ENCODE assay signal across 20 cellular contexts in genomic region chr13:24196593-24197197, GRCh38.
DNase-seq lines count a peak whose midpoint lies in the region; TF ChIP-seq lines count a peak whose summit lies in the region.
"Had no signal": no experiment of that assay in that cellular context is flagged by ENCODE, and none has a peak within 500 bp of the region (broad histone marks: within the 10 kb centered on the region; RNA-seq: fewer than 3 reads in every experiment).

No MANE protein-coding gene starts in this region.

- H3K4me3 Mint-ChIP-seq in nephron, result no peak overlapping the region
- H3K4me3 Mint-ChIP-seq: activated CD4-positive, alpha-beta T cell treated with anti-CD3 and anti-CD28 coated beads, Interleukin-2, amount 10 ng/mL, durations not matched to agents 24 days and 14 days; activated naive CD8-positive, alpha-beta T cell treated with anti-CD3 and anti-CD28 coated beads, Interleukin-2, amount 50 U/mL, for 24 hours; activated T-cell treated with anti-CD3 and anti-CD28 coated beads, Interleukin-2, amount 50 U/mL, for 4 hours; natural killer cell treated with Interleukin-12 subunit alpha and Interleukin-12 subunit beta and Interleukin-15 and Interleukin-18, amount 100 ng/mL, for 72 hours; T-helper 2 cell treated with Interferon-gamma antibody and Interleukin-4, amounts not matched to agents 5 μg/mL and 100 μg/mL, for 36 hours had no signal

- no peaks in the 10 kb centered on the region for H3K27me3 Mint-ChIP-seq in nephron (ENCODE audit: low read depth)
- H3K27me3 Mint-ChIP-seq: activated CD4-positive, alpha-beta T cell treated with anti-CD3 and anti-CD28 coated beads, Interleukin-2, amount 10 ng/mL, durations not matched to agents 24 days and 14 days; activated naive CD8-positive, alpha-beta T cell treated with anti-CD3 and anti-CD28 coated beads, Interleukin-2, amount 50 U/mL, for 24 hours had no signal

- no peaks in the 10 kb centered on the region for H3K4me1 Mint-ChIP-seq in nephron

- TF ChIP-seq CTCF in VCaP (conservative IDR thresholded peaks at IDR 0.05) (no peak), nephron (IDR thresholded peaks at IDR 0.05; ENCODE audit: unreplicated experiment in 3 of 3) (no peak)

- H3K9me3 Mint-ChIP-seq in nephron, result no peaks in the 10 kb centered on the region
- H3K9me3 Mint-ChIP-seq: activated CD4-positive, alpha-beta T cell treated with anti-CD3 and anti-CD28 coated beads, Interleukin-2, amount 10 ng/mL, durations not matched to agents 24 days and 14 days; activated naive CD8-positive, alpha-beta T cell treated with anti-CD3 and anti-CD28 coated beads, Interleukin-2, amount 50 U/mL, for 24 hours; activated T-cell treated with anti-CD3 and anti-CD28 coated beads, Interleukin-2, amount 50 U/mL, for 4 hours; natural killer cell treated with Interleukin-12 subunit alpha and Interleukin-12 subunit beta and Interleukin-15 and Interleukin-18, amount 100 ng/mL, for 72 hours; T-helper 2 cell treated with Interferon-gamma antibody and Interleukin-4, amounts not matched to agents 5 μg/mL and 100 μg/mL, for 36 hours had no signal

- peak overlapping the region; percentile 35 to 73 (median 44) for H3K27ac Mint-ChIP-seq in nephron
- H3K27ac Mint-ChIP-seq: activated CD4-positive, alpha-beta T cell treated with anti-CD3 and anti-CD28 coated beads, Interleukin-2, amount 10 ng/mL, durations not matched to agents 24 days and 14 days; activated naive CD8-positive, alpha-beta T cell treated with anti-CD3 and anti-CD28 coated beads, Interleukin-2, amount 50 U/mL, for 24 hours; natural killer cell treated with Interleukin-12 subunit alpha and Interleukin-12 subunit beta and Interleukin-15 and Interleukin-18, amount 100 ng/mL, for 72 hours; T-helper 2 cell treated with Interferon-gamma antibody and Interleukin-4, amounts not matched to agents 5 μg/mL and 100 μg/mL, for 36 hours had no signal

- H3K36me3 Mint-ChIP-seq in nephron (ENCODE audit: low read depth), result peaks cover 5% of the 10 kb centered on the region
- H3K36me3 Mint-ChIP-seq: natural killer cell treated with Interleukin-12 subunit alpha and Interleukin-12 subunit beta and Interleukin-15 and Interleukin-18, amount 100 ng/mL, for 72 hours had no signal

- peak overlapping the region; percentile 79; the same call in 1 of the 2 replicates for H3K27ac ChIP-seq in VCaP
- H3K27ac ChIP-seq: C4-2B, dorsolateral prefrontal cortex, transverse colon, WERI-Rb-1 had no signal

- peak; percentile 64 for DNase-seq in GF-D8 (lab: John Stamatoyannopoulos, UW)
- peak; percentile 64 for DNase-seq in NAMALWA (ENCODE audit: low spot score)
- DNase-seq in activated CD8-positive, alpha-beta memory T cell treated with anti-CD3 and anti-CD28 coated beads for 24 hours, result no peak
- no peak for DNase-seq in C1 segment of cervical spinal cord (lab: John Stamatoyannopoulos, UW)
- no peak for DNase-seq in hypothalamus (lab: John Stamatoyannopoulos, UW)
- DNase-seq: activated CD4-positive, alpha-beta T cell treated with anti-CD3 and anti-CD28 coated beads, Interleukin-2, amount 10 ng/mL, durations not matched to agents 24 days and 14 days; activated gamma-delta T cell treated with Interleukin-2 at 50 U/mL for 16 hours; activated naive CD8-positive, alpha-beta T cell treated with anti-CD3 and anti-CD28 coated beads, Interleukin-2, amount 50 U/mL, for 24 hours; activated T-cell treated with anti-CD3 and anti-CD28 coated beads, Interleukin-2, amount 50 U/mL, for 4 hours; dorsolateral prefrontal cortex; NCI-H1105; NCI-H187 treated with DMSO at 0.1 percent for 48 hours; NCI-H526 treated with DMSO at 0.1 percent for 48 hours; transverse colon; WERI-Rb-1 had no signal

Comparison
In these comparisons a context has a peak if more than half of its experiments do, and no peak if none do; other contexts are left out.
1. DNase-seq: peak in GF-D8 (single experiment) and NAMALWA (single experiment); none in activated CD8-positive, alpha-beta memory T cell treated with anti-CD3 and anti-CD28 coated beads for 24 hours (single experiment), C1 segment of cervical spinal cord (0 of 14) and hypothalamus (0 of 51).